In the genomic region with DNA sequence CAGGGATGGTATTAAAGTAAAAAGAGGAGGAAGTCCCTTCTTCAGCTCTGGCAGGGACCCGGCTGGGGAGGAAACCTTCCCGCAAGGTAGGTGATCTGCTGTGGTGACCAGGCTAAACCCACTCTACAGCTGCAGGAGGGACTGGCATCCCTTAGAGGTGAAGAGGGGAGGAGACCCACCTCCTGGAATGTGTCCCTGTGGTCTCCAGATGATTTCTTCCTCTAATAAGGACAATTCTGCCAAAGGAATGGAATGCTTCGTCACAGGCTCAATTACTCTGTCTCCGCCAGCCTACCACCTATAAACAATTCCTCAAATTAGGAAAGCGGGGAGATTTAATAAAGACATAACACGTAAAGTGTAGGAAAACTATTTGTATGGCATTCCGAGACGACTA, we compare ENCODE assay signal across 1 cellular context.
TF ChIP-seq lines count a peak whose summit lies in the region.

No MANE protein-coding gene starts in this region.

TF ChIP-seq in K562, 482 proteins besides CTCF, POLR2A, EP300 and RAD21 (continued from another document):
- TF ChIP-seq, protein P1, sequence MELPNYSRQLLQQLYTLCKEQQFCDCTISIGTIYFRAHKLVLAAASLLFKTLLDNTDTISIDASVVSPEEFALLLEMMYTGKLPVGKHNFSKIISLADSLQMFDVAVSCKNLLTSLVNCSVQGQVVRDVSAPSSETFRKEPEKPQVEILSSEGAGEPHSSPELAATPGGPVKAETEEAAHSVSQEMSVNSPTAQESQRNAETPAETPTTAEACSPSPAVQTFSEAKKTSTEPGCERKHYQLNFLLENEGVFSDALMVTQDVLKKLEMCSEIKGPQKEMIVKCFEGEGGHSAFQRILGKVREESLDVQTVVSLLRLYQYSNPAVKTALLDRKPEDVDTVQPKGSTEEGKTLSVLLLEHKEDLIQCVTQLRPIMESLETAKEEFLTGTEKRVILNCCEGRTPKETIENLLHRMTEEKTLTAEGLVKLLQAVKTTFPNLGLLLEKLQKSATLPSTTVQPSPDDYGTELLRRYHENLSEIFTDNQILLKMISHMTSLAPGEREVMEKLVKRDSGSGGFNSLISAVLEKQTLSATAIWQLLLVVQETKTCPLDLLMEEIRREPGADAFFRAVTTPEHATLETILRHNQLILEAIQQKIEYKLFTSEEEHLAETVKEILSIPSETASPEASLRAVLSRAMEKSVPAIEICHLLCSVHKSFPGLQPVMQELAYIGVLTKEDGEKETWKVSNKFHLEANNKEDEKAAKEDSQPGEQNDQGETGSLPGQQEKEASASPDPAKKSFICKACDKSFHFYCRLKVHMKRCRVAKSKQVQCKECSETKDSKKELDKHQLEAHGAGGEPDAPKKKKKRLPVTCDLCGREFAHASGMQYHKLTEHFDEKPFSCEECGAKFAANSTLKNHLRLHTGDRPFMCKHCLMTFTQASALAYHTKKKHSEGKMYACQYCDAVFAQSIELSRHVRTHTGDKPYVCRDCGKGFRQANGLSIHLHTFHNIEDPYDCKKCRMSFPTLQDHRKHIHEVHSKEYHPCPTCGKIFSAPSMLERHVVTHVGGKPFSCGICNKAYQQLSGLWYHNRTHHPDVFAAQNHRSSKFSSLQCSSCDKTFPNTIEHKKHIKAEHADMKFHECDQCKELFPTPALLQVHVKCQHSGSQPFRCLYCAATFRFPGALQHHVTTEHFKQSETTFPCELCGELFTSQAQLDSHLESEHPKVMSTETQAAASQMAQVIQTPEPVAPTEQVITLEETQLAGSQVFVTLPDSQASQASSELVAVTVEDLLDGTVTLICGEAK (IDR thresholded peaks at IDR 0.05), result 0 out of 2 replicates have a peak, but pooled peaks have one; percentile 33
- TF ChIP-seq, protein P1 (CRISPR knock-in tag; IDR thresholded peaks at IDR 0.05), result no peak
